In the genomic region with DNA sequence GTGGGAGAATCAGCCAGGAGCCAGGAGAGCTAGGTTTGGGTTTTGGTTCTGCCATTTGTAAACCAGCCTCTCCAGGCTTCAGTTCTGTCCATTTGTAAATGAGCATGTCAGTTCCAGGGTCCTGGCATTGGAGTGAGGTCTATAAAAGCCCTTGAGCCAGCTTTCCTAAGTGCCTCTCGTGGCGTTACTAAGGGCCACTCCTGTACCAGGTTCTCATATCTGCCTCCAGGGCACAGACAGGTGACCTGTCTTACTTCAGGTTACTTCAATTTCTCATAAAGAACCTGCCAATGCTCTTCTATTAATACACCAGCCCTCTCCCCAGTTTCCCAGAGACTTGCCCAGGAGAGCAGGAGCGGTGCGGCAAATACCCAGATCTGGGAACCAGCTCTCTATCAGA, we compare ENCODE assay signal across 24 cellular contexts.
DNase-seq lines count a peak whose midpoint lies in the region; ATAC-seq and TF ChIP-seq lines count a peak whose summit lies in the region.
"Had no signal": no experiment of that assay in that cellular context is flagged by ENCODE, and none has a peak within 500 bp of the region (broad histone marks: within the 10 kb centered on the region; RNA-seq: fewer than 3 reads in every experiment).

No MANE protein-coding gene starts in this region.

- no peak for TF ChIP-seq EP300 in SK-N-SH (IDR thresholded peaks at IDR 0.05; ENCODE audit: borderline replicate concordance in 1 of 2, low read depth in 1 of 2, low read length in 1 of 2)

- peak; percentile 87 for ATAC-seq in left lung
- ATAC-seq: GM23338, SK-N-SH treated with all-trans-retinoic acid at 6 μM for 48 hours, T-cell had no signal

- CTCF ChIA-PET in SK-N-SH (lab: Yijun Ruan, JAX) = interaction anchor here (1.6 to 2.8 kb wide), 2 partner anchors 14 to 16 kb away, joined by 3 to 9 read pairs; no protein-coding TSS in a partner anchor

- H3K27ac Mint-ChIP-seq in CD14-positive monocyte = no peak overlapping the region
- H3K27ac Mint-ChIP-seq: GM23338, IgD-negative memory B cell, T-cell had no signal

- no peak overlapping the region for H3K4me3 Mint-ChIP-seq in CD14-positive monocyte
- H3K4me3 Mint-ChIP-seq: GM23338, IgD-negative memory B cell, T-cell had no signal

- peaks cover 1 to 3% (median 2%) of the 10 kb centered on the region in 3 donors for H3K27me3 Mint-ChIP-seq in CD14-positive monocyte (ENCODE audit: low read depth in 3 of 3)

- H2AFZ ChIP-seq in SK-N-SH (ENCODE audit: low read depth) = no peak overlapping the region
- H2AFZ ChIP-seq: GM23338 had no signal

- H3K9me2 ChIP-seq in SK-N-SH = no peaks in the 10 kb centered on the region

- intact Hi-C loops in left lung (cut with DNase I) (no loop called here), CD14-positive monocyte (cut with micrococcal nuclease) (no loop called here)

- H3K9me3 ChIP-seq in left lung (no peaks in the 10 kb centered on the region), SK-N-SH (no peaks in the 10 kb centered on the region)
- H3K9me3 ChIP-seq: MG63 had no signal

- no peak overlapping the region for H3K4me3 ChIP-seq in left lung
- H3K4me3 ChIP-seq in SK-N-SH (ENCODE audit: low read depth in 2 of 2, low read length in 1 of 2) = no peak overlapping the region
- H3K4me3 ChIP-seq: GM23338, MG63 had no signal

- H3K27me3 ChIP-seq in left lung (no peaks in the 10 kb centered on the region), SK-N-SH (ENCODE audit: insufficient read depth) (no peaks in the 10 kb centered on the region)
- H3K27me3 ChIP-seq: MG63 had no signal

- 100% methylated on average over 4 of the region's 4 CpGs for WGBS in SK-N-SH (ENCODE audit: low lambda C conversion rate)

- DNase-seq in DMS53 (lab: John Stamatoyannopoulos, UW) (peak; percentile 58), DMS79 (lab: John Stamatoyannopoulos, UW) (peak; percentile 96), NCI-H510A (lab: John Stamatoyannopoulos, UW) (peak; percentile 69), left lung (peak in 1 of 2 donors; percentile 53), SK-N-SH (no peak), T-helper 1 cell (no peak), DMS153 (lab: John Stamatoyannopoulos, UW) (no peak), CD14-positive monocyte (ENCODE audit: low spot score) (no peak)
- DNase-seq: AML-193, EL, HCEC 1CT, Kasumi-1, MG63, NCI-H1048, NCI-H2081 treated with DMSO at 0.1 percent for 48 hours, NCI-H345, NCI-H526 treated with DMSO at 0.1 percent for 48 hours, SHP77, T-cell, T-helper 9 cell had no signal

- POLR2A ChIA-PET in SK-N-SH (lab: Yijun Ruan, JAX) = no interaction called here

- H3K4me1 ChIP-seq in left lung (peaks cover 5 to 6% of the 10 kb centered on the region in 2 donors), SK-N-SH (ENCODE audit: control insufficient read depth in 1 of 2, insufficient read depth in 2 of 2, low read depth in 1 of 2, low read length in 1 of 2) (peaks cover 0 to 33% of the 10 kb centered on the region in 2 experiments; a peak in 2 of 4 replicates)

- no peaks in the 10 kb centered on the region for H4K20me1 ChIP-seq in SK-N-SH (ENCODE audit: insufficient read depth)

- no peaks in the 10 kb centered on the region for H3K36me3 ChIP-seq in left lung
- no peaks in the 10 kb centered on the region for H3K36me3 ChIP-seq in SK-N-SH (replicated peaks in 1 of 2; ENCODE audit: control insufficient read depth in 1 of 2, insufficient read depth in 2 of 2, low read length in 1 of 2)
- H3K36me3 ChIP-seq: MG63 had no signal

- H3K27ac ChIP-seq in left lung (no peak overlapping the region), SK-N-SH (ENCODE audit: low read depth in 2 of 2, low read length in 1 of 2) (no peak overlapping the region)
- H3K27ac ChIP-seq: C4-2B had no signal

- H3K9me3 Mint-ChIP-seq in CD14-positive monocyte = peaks cover 0 to 1% (median 0%) of the 10 kb centered on the region in 7 donors
- H3K9me3 Mint-ChIP-seq: GM23338, IgD-negative memory B cell, T-cell had no signal

- no peak for TF ChIP-seq CTCF in left lung (IDR thresholded peaks at IDR 0.05)
- no peak for TF ChIP-seq CTCF in SK-N-SH (IDR thresholded peaks at IDR 0.05)
- TF ChIP-seq CTCF in CD14-positive monocyte (IDR thresholded peaks at IDR 0.05) = no peak

- no peaks in the 10 kb centered on the region for H3K79me2 ChIP-seq in SK-N-SH (ENCODE audit: insufficient read depth)

- no peak overlapping the region for H3K4me2 ChIP-seq in SK-N-SH
- H3K4me2 ChIP-seq: GM23338 had no signal

- H3F3A ChIP-seq in SK-N-SH (replicated peaks; ENCODE audit: insufficient read depth) = no peaks in the 10 kb centered on the region

- no peaks in the 10 kb centered on the region for H3K4me1 Mint-ChIP-seq in CD14-positive monocyte
- H3K4me1 Mint-ChIP-seq: IgD-negative memory B cell, T-cell had no signal

- H3K36me3 Mint-ChIP-seq in CD14-positive monocyte = no peaks in the 10 kb centered on the region
- H3K36me3 Mint-ChIP-seq: IgD-negative memory B cell, T-cell had no signal

- TF ChIP-seq RAD21 in SK-N-SH (IDR thresholded peaks at IDR 0.05; ENCODE audit: low read length) = no peak

- no peak overlapping the region for H3K9ac ChIP-seq in SK-N-SH

TF ChIP-seq in SK-N-SH, 30 proteins besides CTCF, POLR2A, EP300 and RAD21:
- TF ChIP-seq MXI1 (IDR thresholded peaks at IDR 0.05; ENCODE audit: low read depth, low read length) (no peak), POLR2AphosphoS5 (IDR thresholded peaks at IDR 0.05; ENCODE audit: low read depth, low read length) (no peak), SMC3 (IDR thresholded peaks at IDR 0.05; ENCODE audit: low read depth, low read length) (no peak), NRF1 (IDR thresholded peaks at IDR 0.05; ENCODE audit: low read depth, low read length) (no peak), FOXJ3 (CRISPR knock-in tag; IDR thresholded peaks at IDR 0.05) (no peak), GABPA (IDR thresholded peaks at IDR 0.05; ENCODE audit: low read depth) (no peak), SIN3A (IDR thresholded peaks at IDR 0.05; ENCODE audit: borderline replicate concordance, low read depth, low read length) (no peak), MEF2A (IDR thresholded peaks at IDR 0.05; ENCODE audit: borderline replicate concordance, low read depth) (no peak), YY1 (IDR thresholded peaks at IDR 0.05; ENCODE audit: low read depth) (no peak), EZH2phosphoT487 (IDR thresholded peaks at IDR 0.05; ENCODE audit: borderline replicate concordance, low read depth) (no peak), ELF1 (IDR thresholded peaks at IDR 0.05) (no peak), RFX5 (IDR thresholded peaks at IDR 0.05; ENCODE audit: low read length) (no peak), GATA2 (CRISPR knock-in tag; IDR thresholded peaks at IDR 0.05) (no peak)
- TF ChIP-seq, protein P1, sequence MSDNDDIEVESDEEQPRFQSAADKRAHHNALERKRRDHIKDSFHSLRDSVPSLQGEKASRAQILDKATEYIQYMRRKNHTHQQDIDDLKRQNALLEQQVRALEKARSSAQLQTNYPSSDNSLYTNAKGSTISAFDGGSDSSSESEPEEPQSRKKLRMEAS (IDR thresholded peaks at IDR 0.05; ENCODE audit: low read depth) = no peak
- TF ChIP-seq, protein P2, sequence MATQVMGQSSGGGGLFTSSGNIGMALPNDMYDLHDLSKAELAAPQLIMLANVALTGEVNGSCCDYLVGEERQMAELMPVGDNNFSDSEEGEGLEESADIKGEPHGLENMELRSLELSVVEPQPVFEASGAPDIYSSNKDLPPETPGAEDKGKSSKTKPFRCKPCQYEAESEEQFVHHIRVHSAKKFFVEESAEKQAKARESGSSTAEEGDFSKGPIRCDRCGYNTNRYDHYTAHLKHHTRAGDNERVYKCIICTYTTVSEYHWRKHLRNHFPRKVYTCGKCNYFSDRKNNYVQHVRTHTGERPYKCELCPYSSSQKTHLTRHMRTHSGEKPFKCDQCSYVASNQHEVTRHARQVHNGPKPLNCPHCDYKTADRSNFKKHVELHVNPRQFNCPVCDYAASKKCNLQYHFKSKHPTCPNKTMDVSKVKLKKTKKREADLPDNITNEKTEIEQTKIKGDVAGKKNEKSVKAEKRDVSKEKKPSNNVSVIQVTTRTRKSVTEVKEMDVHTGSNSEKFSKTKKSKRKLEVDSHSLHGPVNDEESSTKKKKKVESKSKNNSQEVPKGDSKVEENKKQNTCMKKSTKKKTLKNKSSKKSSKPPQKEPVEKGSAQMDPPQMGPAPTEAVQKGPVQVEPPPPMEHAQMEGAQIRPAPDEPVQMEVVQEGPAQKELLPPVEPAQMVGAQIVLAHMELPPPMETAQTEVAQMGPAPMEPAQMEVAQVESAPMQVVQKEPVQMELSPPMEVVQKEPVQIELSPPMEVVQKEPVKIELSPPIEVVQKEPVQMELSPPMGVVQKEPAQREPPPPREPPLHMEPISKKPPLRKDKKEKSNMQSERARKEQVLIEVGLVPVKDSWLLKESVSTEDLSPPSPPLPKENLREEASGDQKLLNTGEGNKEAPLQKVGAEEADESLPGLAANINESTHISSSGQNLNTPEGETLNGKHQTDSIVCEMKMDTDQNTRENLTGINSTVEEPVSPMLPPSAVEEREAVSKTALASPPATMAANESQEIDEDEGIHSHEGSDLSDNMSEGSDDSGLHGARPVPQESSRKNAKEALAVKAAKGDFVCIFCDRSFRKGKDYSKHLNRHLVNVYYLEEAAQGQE (IDR thresholded peaks at IDR 0.05; ENCODE audit: low read depth, low read length) = no peak
- TF ChIP-seq, protein P3, sequence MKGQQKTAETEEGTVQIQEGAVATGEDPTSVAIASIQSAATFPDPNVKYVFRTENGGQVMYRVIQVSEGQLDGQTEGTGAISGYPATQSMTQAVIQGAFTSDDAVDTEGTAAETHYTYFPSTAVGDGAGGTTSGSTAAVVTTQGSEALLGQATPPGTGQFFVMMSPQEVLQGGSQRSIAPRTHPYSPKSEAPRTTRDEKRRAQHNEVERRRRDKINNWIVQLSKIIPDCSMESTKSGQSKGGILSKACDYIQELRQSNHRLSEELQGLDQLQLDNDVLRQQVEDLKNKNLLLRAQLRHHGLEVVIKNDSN (IDR thresholded peaks at IDR 0.05; ENCODE audit: borderline replicate concordance, low read depth) = no peak
TF ChIP-seq in SK-N-SH: peak in this region for 0.

Comparison
In these comparisons a context has a peak if more than half of its experiments do, and no peak if none do; other contexts are left out.
1. DNase-seq: peak in DMS53 (single experiment), DMS79 (single experiment) and NCI-H510A (single experiment); none in SK-N-SH (single experiment), T-helper 1 cell (0 of 5), DMS153 (single experiment) and CD14-positive monocyte (single experiment).